Comparison of ENCODE assay signal across 23 cellular contexts in genomic region chr14:30193056-30193455, GRCh38.
"Had no signal": no experiment of that assay in that cellular context is flagged by ENCODE, and none has a peak within 500 bp of the region (broad histone marks: within the 10 kb centered on the region; RNA-seq: fewer than 3 reads in every experiment).

No MANE protein-coding gene starts in this region.

- H3K4me3 ChIP-seq: adrenal gland, esophagus squamous epithelium, prostate gland, right atrium auricular region, skin epidermis, suprapubic skin had no signal

- H3K27ac ChIP-seq: adrenal gland, esophagus squamous epithelium, prostate gland, right atrium auricular region, WERI-Rb-1 had no signal

- H3K9me3 ChIP-seq: adrenal gland, esophagus squamous epithelium, prostate gland, right atrium auricular region, suprapubic skin had no signal

- H3K4me1 Mint-ChIP-seq: activated naive CD4-positive, alpha-beta T cell treated with anti-CD3 and anti-CD28 coated beads, Interleukin-2, amount 50 U/mL, for 24 hours; stimulated activated naive CD8-positive, alpha-beta T cell treated with anti-CD3 and anti-CD28 coated beads, Interleukin-15, amount 100 ng/mL, for 72 hours had no signal

- H3K4me3 Mint-ChIP-seq: activated naive CD4-positive, alpha-beta T cell treated with anti-CD3 and anti-CD28 coated beads, Interleukin-2, amount 50 U/mL, for 24 hours; effector memory CD8-positive, alpha-beta T cell; neural crest cell; stimulated activated naive CD8-positive, alpha-beta T cell treated with anti-CD3 and anti-CD28 coated beads, Interleukin-15, amount 100 ng/mL, for 72 hours had no signal

- DNase-seq: activated CD4-positive, alpha-beta T cell treated with anti-CD3 and anti-CD28 coated beads for 1 hour; activated CD8-positive, alpha-beta memory T cell treated with anti-CD3 and anti-CD28 coated beads for 24 hours; activated CD8-positive, alpha-beta memory T cell treated with anti-CD3 and anti-CD28 coated beads, Interleukin-2, amount 50 U/mL, for 48 hours; activated effector memory CD4-positive, alpha-beta T cell treated with anti-CD3 and anti-CD28 coated beads, Interleukin-2, amount 50 U/mL, for 16 hours; activated T-cell treated with anti-CD3 and anti-CD28 coated beads, Interleukin-2, amount 50 U/mL, for 48 hours; adrenal gland; effector memory CD8-positive, alpha-beta T cell; esophagus squamous epithelium; kidney; midbrain; stimulated activated CD4-positive, alpha-beta T cell treated with anti-CD3 and anti-CD28 coated beads, Interleukin-15, amount 100 ng/mL, for 24 hours; stimulated activated CD4-positive, alpha-beta T cell treated with anti-CD3 and anti-CD28 coated beads, Interleukin-2, amount 100 ng/mL, for 48 hours; stimulated activated naive CD8-positive, alpha-beta T cell treated with anti-CD3 and anti-CD28 coated beads, Interleukin-15, amount 100 ng/mL, for 72 hours; T-helper 2 cell; WERI-Rb-1 had no signal

- FAIRE-seq: frontal cortex, kidney had no signal

- H3K4me1 ChIP-seq: esophagus squamous epithelium, prostate gland, right atrium auricular region had no signal

- H3K27me3 Mint-ChIP-seq: activated naive CD4-positive, alpha-beta T cell treated with anti-CD3 and anti-CD28 coated beads, Interleukin-2, amount 50 U/mL, for 24 hours; effector memory CD8-positive, alpha-beta T cell; stimulated activated naive CD8-positive, alpha-beta T cell treated with anti-CD3 and anti-CD28 coated beads, Interleukin-15, amount 100 ng/mL, for 72 hours had no signal

- H3K36me3 ChIP-seq: adrenal gland, esophagus squamous epithelium, prostate gland, right atrium auricular region, suprapubic skin, WERI-Rb-1 had no signal

- H3K9me3 Mint-ChIP-seq: activated naive CD4-positive, alpha-beta T cell treated with anti-CD3 and anti-CD28 coated beads, Interleukin-2, amount 50 U/mL, for 24 hours; stimulated activated naive CD8-positive, alpha-beta T cell treated with anti-CD3 and anti-CD28 coated beads, Interleukin-15, amount 100 ng/mL, for 72 hours had no signal

- H3K27me3 ChIP-seq: adrenal gland, esophagus squamous epithelium, right atrium auricular region, suprapubic skin had no signal

- H3K36me3 Mint-ChIP-seq: activated naive CD4-positive, alpha-beta T cell treated with anti-CD3 and anti-CD28 coated beads, Interleukin-2, amount 50 U/mL, for 24 hours had no signal

- H3K27ac Mint-ChIP-seq: activated naive CD4-positive, alpha-beta T cell treated with anti-CD3 and anti-CD28 coated beads, Interleukin-2, amount 50 U/mL, for 24 hours; effector memory CD8-positive, alpha-beta T cell; stimulated activated naive CD8-positive, alpha-beta T cell treated with anti-CD3 and anti-CD28 coated beads, Interleukin-15, amount 100 ng/mL, for 72 hours had no signal

- ATAC-seq: effector memory CD8-positive, alpha-beta T cell; left lobe of liver; stimulated activated naive CD8-positive, alpha-beta T cell treated with anti-CD3 and anti-CD28 coated beads, Interleukin-15, amount 100 ng/mL, for 72 hours had no signal
